In the genomic region with DNA sequence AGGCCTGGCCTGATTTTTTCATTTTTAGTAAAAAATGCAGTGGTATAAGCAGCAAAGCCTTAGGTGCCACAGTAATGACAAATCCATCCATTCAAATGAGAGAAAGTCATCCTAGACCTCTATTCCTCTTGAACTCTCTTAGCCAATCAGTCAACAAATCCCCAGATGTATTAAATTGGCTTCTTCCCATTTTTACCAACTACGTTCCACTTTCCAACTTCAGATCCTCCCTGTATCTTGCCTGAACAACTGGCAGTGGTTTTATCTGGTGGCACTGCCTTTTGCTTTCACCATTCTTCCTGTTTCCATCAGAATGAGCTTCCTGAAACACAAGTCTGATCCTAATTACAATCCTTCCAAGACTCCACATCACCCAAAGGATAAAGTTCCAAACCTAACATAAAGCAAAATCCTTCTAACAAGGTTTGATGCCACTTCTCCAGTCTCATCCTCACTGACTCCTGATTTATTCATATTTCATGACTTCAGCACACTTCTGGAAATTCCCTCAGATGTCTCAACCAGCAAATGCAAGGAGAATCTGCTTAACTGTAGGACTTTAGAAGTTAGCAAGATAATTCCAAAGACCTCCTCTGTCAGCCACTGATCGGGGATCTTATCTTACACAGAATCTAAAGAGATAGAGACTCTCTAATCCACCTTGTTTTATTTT, we compare ENCODE assay signal across 1 cellular context.
TF ChIP-seq lines count a peak whose summit lies in the region.

No MANE protein-coding gene starts in this region.

TF ChIP-seq in A549, 52 proteins besides CTCF, POLR2A, EP300 and RAD21 (continued from another document):
- TF ChIP-seq, protein P1, sequence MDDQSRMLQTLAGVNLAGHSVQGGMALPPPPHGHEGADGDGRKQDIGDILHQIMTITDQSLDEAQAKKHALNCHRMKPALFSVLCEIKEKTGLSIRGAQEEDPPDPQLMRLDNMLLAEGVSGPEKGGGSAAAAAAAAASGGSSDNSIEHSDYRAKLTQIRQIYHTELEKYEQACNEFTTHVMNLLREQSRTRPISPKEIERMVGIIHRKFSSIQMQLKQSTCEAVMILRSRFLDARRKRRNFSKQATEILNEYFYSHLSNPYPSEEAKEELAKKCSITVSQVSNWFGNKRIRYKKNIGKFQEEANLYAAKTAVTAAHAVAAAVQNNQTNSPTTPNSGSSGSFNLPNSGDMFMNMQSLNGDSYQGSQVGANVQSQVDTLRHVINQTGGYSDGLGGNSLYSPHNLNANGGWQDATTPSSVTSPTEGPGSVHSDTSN (IDR thresholded peaks at IDR 0.05) = no peak
- TF ChIP-seq NR3C1 (IDR thresholded peaks at IDR 0.05) = no peak
- TF ChIP-seq NFE2L2 (conservative IDR thresholded peaks at IDR 0.05; ENCODE audit: low read length) = no peak
- TF ChIP-seq ESRRA (IDR thresholded peaks at IDR 0.05; ENCODE audit: borderline replicate concordance, low read length) = no peak
- TF ChIP-seq CBX8 (IDR thresholded peaks at IDR 0.05) = no peak
- no peak for TF ChIP-seq EHF (CRISPR knock-in tag; IDR thresholded peaks at IDR 0.05)
- TF ChIP-seq MAFK (IDR thresholded peaks at IDR 0.05; ENCODE audit: partially characterized antibody) = no peak
- TF ChIP-seq HDAC2 (IDR thresholded peaks at IDR 0.05) = no peak
TF ChIP-seq in A549: peak in this region for 0.
